ENCODE assay signal across 1 cellular context in genomic region chr3:52890735-52891134, GRCh38.
A peak's percentile ranks its signal among the peaks of the same experiment; 100 is the strongest.
TF ChIP-seq lines count a peak whose summit lies in the region.

No MANE protein-coding gene starts in this region.

TF ChIP-seq in GM12878, 131 proteins besides CTCF, POLR2A, EP300 and RAD21 (continued from another document):
- TF ChIP-seq PRDM15 (CRISPR knock-in tag; IDR thresholded peaks at IDR 0.05): no peak
- peak; percentile 64 for TF ChIP-seq JUNB (IDR thresholded peaks at IDR 0.05)
